ENCODE assay signal across 23 cellular contexts in the genomic region with DNA sequence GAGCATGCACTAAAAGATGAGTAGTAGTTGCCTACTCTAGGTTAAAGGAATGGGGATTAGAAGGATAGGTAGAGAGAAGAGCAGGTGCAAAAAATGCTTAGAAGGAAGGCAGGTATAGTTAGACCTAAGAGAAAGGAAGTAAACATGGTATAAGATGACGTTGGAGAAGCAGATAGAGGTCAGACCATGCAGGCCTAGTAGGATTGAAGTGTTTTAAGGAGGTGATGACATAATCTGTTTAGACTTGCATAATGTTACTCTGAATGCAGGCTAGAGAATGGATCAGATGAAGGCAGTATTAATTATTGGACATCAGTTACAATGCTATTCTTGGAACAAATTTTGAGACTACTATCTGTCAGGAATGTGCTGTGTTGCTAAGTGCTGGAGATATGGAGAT.
"Had no signal": no experiment of that assay in that cellular context is flagged by ENCODE, and none has a peak within 500 bp of the region (broad histone marks: within the 10 kb centered on the region; RNA-seq: fewer than 3 reads in every experiment).

No MANE protein-coding gene starts in this region.

- H3K4me3 ChIP-seq: K562 had no signal

- H3K9me2 ChIP-seq: SK-N-SH had no signal

- FAIRE-seq: K562 had no signal

- H3K27ac ChIP-seq: KMS-11, RWPE1 had no signal

- DNase-seq: Kasumi-1, MV-4-11, NCI-H1048, NCI-H1105, NCI-H1417, NCI-H1436 treated with DMSO at 0.1 percent for 48 hours, NCI-H1694, NCI-H187 treated with DMSO at 0.1 percent for 48 hours, NCI-H2029 treated with DMSO at 0.1 percent for 48 hours, NCI-H2171, NCI-H226, NCI-H446, NCI-H510A, NCI-H524 treated with DMSO at 0.1 percent for 48 hours, NCI-H69, NCI-H774, SHP77, SK-N-SH, SW 1271, T-cell had no signal

- H3K9ac ChIP-seq: KMS-11, SK-N-SH had no signal

- H3K4me2 ChIP-seq: KMS-11, SK-N-SH had no signal

- H3K9me3 ChIP-seq: SK-N-SH had no signal
